Comparison of ENCODE assay signal across 12 cellular contexts in genomic region chr3:30616347-30617027, GRCh38. TPM values are rescaled to one million over a fixed set of nuclear protein-coding genes. Genes with fewer than 3 reads are reported as not detected.
DNase-seq lines count a peak whose midpoint lies in the region; ATAC-seq lines count a peak whose summit lies in the region.
"Had no signal": no experiment of that assay in that cellular context is flagged by ENCODE, and none has a peak within 500 bp of the region (broad histone marks: within the 10 kb centered on the region; RNA-seq: fewer than 3 reads in every experiment).

No MANE protein-coding gene starts in this region.

- H3K27me3 ChIP-seq in SJSA1 (replicated peaks) = no peaks in the 10 kb centered on the region

- H3K9me3 ChIP-seq in SJSA1 (replicated peaks) = no peaks in the 10 kb centered on the region
- H3K9me3 ChIP-seq: mucosa of descending colon had no signal

- no peak for DNase-seq in T-helper 2 cell treated with Interferon-gamma antibody and Interleukin-4, amounts not matched to agents 5 μg/mL and 100 μg/mL, for 36 hours (ENCODE audit: low spot score)
- DNase-seq in T-helper 2 cell = no peak
- no peak for DNase-seq in SJSA1 (ENCODE audit: low read depth in 1 of 2, low spot score in 2 of 2)
- DNase-seq in effector memory CD8-positive, alpha-beta T cell = no peak
- no peak for DNase-seq in NCI-H345 (lab: John Stamatoyannopoulos, UW)
- no peak for DNase-seq in SKM-1 treated with dmso at 0.1 percent for 144 hours (lab: John Stamatoyannopoulos, UW; ENCODE audit: unreplicated experiment)
- DNase-seq: 8988T; mucosa of descending colon; NCI-H2171; stimulated activated CD4-positive, alpha-beta T cell treated with anti-CD3 and anti-CD28 coated beads, Interleukin-4, amount 100 ng/mL, for 4 hours had no signal

- peak overlapping the region; percentile 46 for H3K27ac ChIP-seq in SJSA1

- no peak for ATAC-seq in effector memory CD8-positive, alpha-beta T cell (replicated peaks)
- no peak for ATAC-seq in stimulated activated memory B cell treated with anti-CD40 and anti-IgM and Interleukin-4, amounts not matched to agents 10 μg/mL and 1 μg/mL and 100 μg/mL, for 72 hours
- ATAC-seq in HG03378 (IDR thresholded peaks at IDR 0.05; ENCODE audit: unreplicated experiment) = no peak
- ATAC-seq: mucosa of descending colon had no signal

- H3K36me3 ChIP-seq in SJSA1 = peaks cover 7% of the 10 kb centered on the region; the same call in 1 of the 2 replicates

- H3K27me3 Mint-ChIP-seq in T-helper 2 cell treated with Interferon-gamma antibody and Interleukin-4, amounts not matched to agents 5 μg/mL and 100 μg/mL, for 36 hours (ENCODE audit: low read depth) = no peaks in the 10 kb centered on the region
- no peaks in the 10 kb centered on the region for H3K27me3 Mint-ChIP-seq in effector memory CD8-positive, alpha-beta T cell
- no peaks in the 10 kb centered on the region for H3K27me3 Mint-ChIP-seq in stimulated activated memory B cell treated with anti-CD40 and anti-IgM and Interleukin-4, amounts not matched to agents 10 μg/mL and 1 μg/mL and 100 μg/mL, for 72 hours

- peaks cover 51% of the 10 kb centered on the region for H3K4me1 ChIP-seq in SJSA1 (replicated peaks)

- H3K27ac Mint-ChIP-seq in T-helper 2 cell treated with Interferon-gamma antibody and Interleukin-4, amounts not matched to agents 5 μg/mL and 100 μg/mL, for 36 hours = peak overlapping the region; percentile 80
- peak overlapping the region; percentile 32 to 88 for H3K27ac Mint-ChIP-seq in effector memory CD8-positive, alpha-beta T cell
- H3K27ac Mint-ChIP-seq in stimulated activated memory B cell treated with anti-CD40 and anti-IgM and Interleukin-4, amounts not matched to agents 10 μg/mL and 1 μg/mL and 100 μg/mL, for 72 hours = peak overlapping the region; percentile 98

- H3K4me3 Mint-ChIP-seq in T-helper 2 cell treated with Interferon-gamma antibody and Interleukin-4, amounts not matched to agents 5 μg/mL and 100 μg/mL, for 36 hours = peak overlapping the region; percentile 78
- peak overlapping the region; percentile 47 to 77 for H3K4me3 Mint-ChIP-seq in effector memory CD8-positive, alpha-beta T cell
- H3K4me3 Mint-ChIP-seq in stimulated activated memory B cell treated with anti-CD40 and anti-IgM and Interleukin-4, amounts not matched to agents 10 μg/mL and 1 μg/mL and 100 μg/mL, for 72 hours = peak overlapping the region; percentile 61

- H3K4me3 ChIP-seq in SJSA1 = no peak overlapping the region
- H3K4me3 ChIP-seq: mucosa of descending colon had no signal

- peaks cover 94% of the 10 kb centered on the region for H3K4me1 Mint-ChIP-seq in T-helper 2 cell treated with Interferon-gamma antibody and Interleukin-4, amounts not matched to agents 5 μg/mL and 100 μg/mL, for 36 hours (ENCODE audit: low read depth)
- H3K4me1 Mint-ChIP-seq in effector memory CD8-positive, alpha-beta T cell (ENCODE audit: low read depth in 2 of 2) = peaks cover 71 to 93% of the 10 kb centered on the region in 2 donors
- H3K4me1 Mint-ChIP-seq in stimulated activated memory B cell treated with anti-CD40 and anti-IgM and Interleukin-4, amounts not matched to agents 10 μg/mL and 1 μg/mL and 100 μg/mL, for 72 hours = peaks cover 97% of the 10 kb centered on the region

- H3K9me3 Mint-ChIP-seq in T-helper 2 cell treated with Interferon-gamma antibody and Interleukin-4, amounts not matched to agents 5 μg/mL and 100 μg/mL, for 36 hours = peaks cover 6% of the 10 kb centered on the region
- H3K9me3 Mint-ChIP-seq in effector memory CD8-positive, alpha-beta T cell = no peaks in the 10 kb centered on the region
- peaks cover 2% of the 10 kb centered on the region for H3K9me3 Mint-ChIP-seq in stimulated activated memory B cell treated with anti-CD40 and anti-IgM and Interleukin-4, amounts not matched to agents 10 μg/mL and 1 μg/mL and 100 μg/mL, for 72 hours

- peaks cover 50% of the 10 kb centered on the region for H3K36me3 Mint-ChIP-seq in T-helper 2 cell treated with Interferon-gamma antibody and Interleukin-4, amounts not matched to agents 5 μg/mL and 100 μg/mL, for 36 hours (ENCODE audit: low read depth)
- H3K36me3 Mint-ChIP-seq in effector memory CD8-positive, alpha-beta T cell (ENCODE audit: insufficient read depth) = peaks cover 25% of the 10 kb centered on the region
- H3K36me3 Mint-ChIP-seq in stimulated activated memory B cell treated with anti-CD40 and anti-IgM and Interleukin-4, amounts not matched to agents 10 μg/mL and 1 μg/mL and 100 μg/mL, for 72 hours = peaks cover 49% of the 10 kb centered on the region

RNA-seq across cellular contexts. Expression of gene TGFBR2, which starts 10.1 kb away (rescaled TPM):
- total RNA-seq in SJSA1 (2014; rRNA removed; shearing (Covaris generic)) = 30.6 and 44.6 TPM in 2 replicates
